ENCODE assay signal across 9 cellular contexts in the genomic region with DNA sequence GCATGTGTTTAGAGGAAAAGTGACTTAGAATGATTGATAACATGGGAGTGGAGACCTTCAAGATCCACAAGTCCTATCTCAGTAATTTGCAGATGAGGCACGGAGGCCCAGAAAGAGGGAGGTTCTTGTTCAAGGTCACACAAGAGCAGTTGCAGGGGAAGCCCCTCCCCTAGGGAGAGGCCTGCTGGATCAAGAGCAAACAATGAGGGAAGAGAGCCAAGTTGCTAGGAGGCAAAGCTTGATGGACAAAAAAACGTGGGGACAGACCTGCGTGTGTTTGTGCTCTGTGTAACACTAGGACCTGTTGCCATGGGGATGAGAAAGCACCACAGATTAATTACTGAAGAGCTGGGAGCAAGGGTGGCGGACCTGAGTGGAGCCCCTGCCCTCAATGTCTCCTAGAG. TPM values are rescaled to one million over a fixed set of nuclear protein-coding genes. Genes with fewer than 3 reads are reported as not detected.
DNase-seq lines count a peak whose midpoint lies in the region; ATAC-seq lines count a peak whose summit lies in the region.
"Had no signal": no experiment of that assay in that cellular context is flagged by ENCODE, and none has a peak within 500 bp of the region (broad histone marks: within the 10 kb centered on the region; RNA-seq: fewer than 3 reads in every experiment).

No MANE protein-coding gene starts in this region.

- H4K91ac ChIP-seq in trophoblast cell (ENCODE audit: low read depth, low read length), result no peak overlapping the region

- no peak overlapping the region for H4K8ac ChIP-seq in trophoblast cell (ENCODE audit: low read depth, low read length)

- no peak overlapping the region for H2AK5ac ChIP-seq in trophoblast cell (ENCODE audit: low read length)

- no peaks in the 10 kb centered on the region for H3K4me1 ChIP-seq in trophoblast cell (ENCODE audit: control insufficient read depth in 1 of 2, insufficient read depth in 2 of 2, low read length in 2 of 2)

- H4K12ac ChIP-seq in trophoblast cell (ENCODE audit: low read depth, low read length), result no peak overlapping the region

- no peak overlapping the region for H2BK12ac ChIP-seq in trophoblast cell (ENCODE audit: low read length)

- no peak overlapping the region for H3K18ac ChIP-seq in trophoblast cell (ENCODE audit: low read length)

- no CpG with 5 or more reads among the region's 4 CpGs for WGBS in trophoblast cell (ENCODE audit: extremely low coverage, insufficient coverage, insufficient read length)

- H2AFZ ChIP-seq in trophoblast cell (ENCODE audit: insufficient read depth, low read length, poor library complexity), result no peak overlapping the region

- H3K14ac ChIP-seq in trophoblast cell (ENCODE audit: low read length), result no peak overlapping the region

- no peak overlapping the region for H3K4me3 ChIP-seq in trophoblast cell (ENCODE audit: low read depth, low read length)

- H3K36me3 ChIP-seq in trophoblast cell (ENCODE audit: control insufficient read depth in 1 of 2, insufficient read depth in 2 of 2, low read length in 2 of 2), result no peaks in the 10 kb centered on the region

- no peaks in the 10 kb centered on the region for H3K27me3 ChIP-seq in trophoblast cell (ENCODE audit: insufficient read depth, low read length)

- H3K4ac ChIP-seq in trophoblast cell (ENCODE audit: low read depth, low read length), result no peak overlapping the region

- H2BK5ac ChIP-seq in trophoblast cell (ENCODE audit: low read depth, low read length, poor library complexity), result no peak overlapping the region

- intact Hi-C loops in left colon (cut with DNase I, micrococcal nuclease), result no loop called here

- no peak overlapping the region for H3K9ac ChIP-seq in trophoblast cell (ENCODE audit: low read length)

- no peaks in the 10 kb centered on the region for H3K9me3 ChIP-seq in trophoblast cell (ENCODE audit: insufficient read depth, low read depth, low read length)

- ATAC-seq in left colon, result peak; percentile 47

- H3K4me2 ChIP-seq in trophoblast cell (ENCODE audit: low read length), result no peak overlapping the region

- H3K27ac ChIP-seq in trophoblast cell (ENCODE audit: low read depth, low read length), result no peak overlapping the region

- peaks cover 1% of the 10 kb centered on the region for H3K79me2 ChIP-seq in trophoblast cell (ENCODE audit: control insufficient read depth, insufficient read depth, low read length, poor library complexity)

- DNase-seq in DMS53 (lab: John Stamatoyannopoulos, UW) (peak; percentile 91), NCI-H748 treated with DMSO at 0.1 percent for 48 hours (lab: John Stamatoyannopoulos, UW) (peak; percentile 74), left colon (no peak), OCI-M1 (lab: John Stamatoyannopoulos, UW) (no peak), inferior parietal cortex (ENCODE audit: extremely low spot score) (no peak), trophoblast cell (no peak)
- DNase-seq: CD4-positive, alpha-beta memory T cell; foreskin fibroblast had no signal

- H3K23ac ChIP-seq in trophoblast cell (ENCODE audit: low read length), result no peak overlapping the region

- H2BK120ac ChIP-seq in trophoblast cell (ENCODE audit: insufficient read depth, low read length, poor library complexity), result no peak overlapping the region

- peaks cover 3% of the 10 kb centered on the region for H3K79me1 ChIP-seq in trophoblast cell (ENCODE audit: low read length)

RNA-seq across cellular contexts. Expression of gene MFRP, which starts 6.4 kb away (rescaled TPM):
- total RNA-seq in left colon, result not detected
- polyA plus RNA-seq in trophoblast cell (2013), result not detected in 2 replicates
- total RNA-seq: activated CD8-positive, alpha-beta memory T cell treated with anti-CD3 and anti-CD28 coated beads for 36 hours; CD4-positive, alpha-beta memory T cell had no signal
- polyA plus RNA-seq: CD4-positive, alpha-beta memory T cell had no signal

RNA-seq across cellular contexts. Expression of gene C1QTNF5, which starts 12.2 kb away (rescaled TPM):
- total RNA-seq in left colon, result 1 to 10 TPM; 6.9 to 9.3 TPM
- 1.3 and 1.8 TPM in 2 replicates for polyA plus RNA-seq in trophoblast cell (2013)
- total RNA-seq: activated CD8-positive, alpha-beta memory T cell treated with anti-CD3 and anti-CD28 coated beads for 36 hours; CD4-positive, alpha-beta memory T cell had no signal
- polyA plus RNA-seq: CD4-positive, alpha-beta memory T cell had no signal

RNA-seq across cellular contexts. Expression of gene RNF26, which starts 18.5 kb away (rescaled TPM):
- total RNA-seq in left colon, result 10 to 100 TPM; 19.9 to 24.0 TPM
- polyA plus RNA-seq in trophoblast cell (2013), result 40.9 and 41.2 TPM in 2 replicates

RNA-seq across cellular contexts. Expression of gene USP2, which starts 28.6 kb away (rescaled TPM):
- total RNA-seq in left colon, result 10 to 100 TPM; 26.0 to 63.6 TPM
- polyA plus RNA-seq in trophoblast cell (2013), result 3.2 and 3.3 TPM in 2 replicates

RNA-seq across cellular contexts. Expression of gene MCAM, which starts 35.9 kb away (rescaled TPM):
- 10 to 100 TPM; 12.1 to 27.1 TPM for total RNA-seq in left colon
- polyA plus RNA-seq in trophoblast cell (2013), result 42.9 and 51.1 TPM in 2 replicates

Comparison
In these comparisons a context has a peak if more than half of its experiments do, and no peak if none do; other contexts are left out.
1. DNase-seq: peak in DMS53 (single experiment) and NCI-H748 treated with DMSO at 0.1 percent for 48 hours (single experiment); none in left colon (0 of 2), OCI-M1 (single experiment), inferior parietal cortex (single experiment) and trophoblast cell (0 of 2).